In genomic region chr6:79233611-79234149, GRCh38 we compare ENCODE assay signal across 8 cellular contexts. TPM values are rescaled to one million over a fixed set of nuclear protein-coding genes. Genes with fewer than 3 reads are reported as not detected.
DNase-seq lines count a peak whose midpoint lies in the region; ATAC-seq, FAIRE-seq and TF ChIP-seq lines count a peak whose summit lies in the region.

No MANE protein-coding gene starts in this region.

- peak overlapping the region; percentile 86 for H3K27ac Mint-ChIP-seq in central memory CD8-positive, alpha-beta T cell (ENCODE audit: low read depth)

- H3K9me1 ChIP-seq in keratinocyte (ENCODE audit: control insufficient read depth, extremely low read depth, insufficient read depth, low read length): no peaks in the 10 kb centered on the region

- peak overlapping the region; percentile 94 for H3K4me2 ChIP-seq in keratinocyte (ENCODE audit: control insufficient read depth, extremely low read depth, insufficient read depth, low read depth, low read length)

- FAIRE-seq in keratinocyte (lab: Jason Lieb, UNC): peak; percentile 67

- no peaks in the 10 kb centered on the region for H3K36me3 ChIP-seq in keratinocyte (ENCODE audit: control insufficient read depth in 2 of 2, extremely low read depth in 1 of 2, insufficient read depth in 2 of 2, low read length in 2 of 2)

- peak overlapping the region; percentile 91 for H3K27ac ChIP-seq in keratinocyte (ENCODE audit: control insufficient read depth, insufficient read depth, low read length)

- dilution Hi-C loops in keratinocyte (cut with MboI; ENCODE audit: extremely low pct_ligation_motif_present, low sequenced_read_pairs): no loop called here

- H2AFZ ChIP-seq in keratinocyte (ENCODE audit: control insufficient read depth, low read length): peak overlapping the region; percentile 89

- no peaks in the 10 kb centered on the region for H3K9me3 Mint-ChIP-seq in central memory CD8-positive, alpha-beta T cell

- no peaks in the 10 kb centered on the region for H3K27me3 ChIP-seq in keratinocyte (ENCODE audit: control insufficient read depth, extremely low read depth, insufficient read depth, low read length)

- H4K20me1 ChIP-seq in keratinocyte (ENCODE audit: control insufficient read depth, extremely low read depth, insufficient read depth, low read length): no peaks in the 10 kb centered on the region

- TF ChIP-seq CTCF in AG09309 (IDR thresholded peaks at IDR 0.05; ENCODE audit: control insufficient read depth, insufficient read depth, low read depth, low read length, missing control alignments): peak; percentile 34
- peak in 2 of 3 experiments; percentile 16 to 39 for TF ChIP-seq CTCF in keratinocyte (optimal IDR thresholded peaks at IDR 0.05 in 1 of 3, IDR thresholded peaks at IDR 0.05 in 1 of 3, conservative IDR thresholded peaks at IDR 0.05 in 1 of 3; ENCODE audit: extremely low read depth in 1 of 3, insufficient read depth in 2 of 3, low read length in 3 of 3)

- no peaks in the 10 kb centered on the region for H3K36me3 Mint-ChIP-seq in central memory CD8-positive, alpha-beta T cell (ENCODE audit: insufficient read depth)

- peaks cover 3% of the 10 kb centered on the region for H3K4me1 ChIP-seq in keratinocyte (ENCODE audit: control insufficient read depth, extremely low read depth, insufficient read depth, low read length)

- peaks cover 4% of the 10 kb centered on the region for H3K79me2 ChIP-seq in keratinocyte (ENCODE audit: control insufficient read depth, insufficient read depth, low read length)

- ATAC-seq in GM18907 (IDR thresholded peaks at IDR 0.05; ENCODE audit: unreplicated experiment) (peak; percentile 77), HG03139 (IDR thresholded peaks at IDR 0.05; ENCODE audit: unreplicated experiment) (peak; percentile 62)
- ATAC-seq in central memory CD8-positive, alpha-beta T cell (replicated peaks; ENCODE audit: extremely low read depth, poor library complexity, severe bottlenecking): peak; percentile 71

- H3K4me3 ChIP-seq in AG09309 (ENCODE audit: control insufficient read depth, low read depth, low read length) (peak overlapping the region; percentile 76), keratinocyte (ENCODE audit: control insufficient read depth in 2 of 3, extremely low read depth in 1 of 3, insufficient read depth in 2 of 3, low read depth in 1 of 3, low read length in 3 of 3) (peak overlapping the region; percentile 66 to 89 (median 86))

- H3K9me3 ChIP-seq in keratinocyte (ENCODE audit: control insufficient read depth, low read depth, low read length): no peaks in the 10 kb centered on the region

- peak overlapping the region; percentile 89 for H3K9ac ChIP-seq in keratinocyte (ENCODE audit: control insufficient read depth, extremely low read depth, insufficient read depth, low read length)

- peak overlapping the region; percentile 92 for H3K4me3 Mint-ChIP-seq in central memory CD8-positive, alpha-beta T cell

- no peaks in the 10 kb centered on the region for H3K27me3 Mint-ChIP-seq in central memory CD8-positive, alpha-beta T cell

- H3K4me1 Mint-ChIP-seq in central memory CD8-positive, alpha-beta T cell: peaks cover 17% of the 10 kb centered on the region

- DNase-seq in AG09309 (ENCODE audit: low read depth): peak; percentile 38
- peak; percentile 81 for DNase-seq in NCI-H2196 treated with DMSO at 0.1 percent for 48 hours (lab: John Stamatoyannopoulos, UW; ENCODE audit: unreplicated experiment)
- peak; percentile 23 to 32 (median 26) for DNase-seq in activated CD4-positive, CD25-positive, alpha-beta regulatory T cell (lab: John Stamatoyannopoulos, UW)
- DNase-seq in central memory CD8-positive, alpha-beta T cell (ENCODE audit: low spot score in 2 of 2): peak; percentile 45 to 51
- no peak for DNase-seq in keratinocyte (ENCODE audit: low read depth, low spot score)
- DNase-seq in stimulated activated CD4-positive, alpha-beta T cell treated with anti-CD3 and anti-CD28 coated beads, Interleukin-12 subunit alpha, Interleukin-12 subunit beta, amount 100 ng/mL, for 48 hours (ENCODE audit: low read depth in 2 of 3, low spot score in 1 of 3): peak; percentile 46 to 62 (median 51)

RNA-seq across cellular contexts. Expression of gene HMGN3, which starts 0.8 kb away (rescaled TPM):
- polyA plus RNA-seq in keratinocyte: 41.1 to 78.6 TPM (median 51.0 TPM) in 3 replicates
- polyA plus RNA-seq in keratinocyte (2011; ENCODE audit: low read depth): 46.8 TPM
- polyA plus RNA-seq in keratinocyte (2011; cell fraction: cytosol; rRNA removed): 35.6 and 46.5 TPM in 2 replicates
- 23.3 and 54.2 TPM in 2 replicates for polyA plus RNA-seq in keratinocyte (2011; cell fraction: nucleus; rRNA removed)
- polyA plus RNA-seq in keratinocyte (2012; ENCODE audit: low replicate concordance): 33.8 and 51.5 TPM in 2 replicates
- polyA minus RNA-seq in keratinocyte: 2.1 to 8.8 TPM (median 5.9 TPM) in 3 replicates
- 12.5 TPM for polyA minus RNA-seq in keratinocyte (2011; cell fraction: cytosol; rRNA and poly(A)+ RNA removed)
- polyA minus RNA-seq in keratinocyte (2011; cell fraction: nucleus; rRNA and poly(A)+ RNA removed): 1.9 and 5.7 TPM in 2 replicates
